Comparison of ENCODE assay signal across 17 cellular contexts in the genomic region with DNA sequence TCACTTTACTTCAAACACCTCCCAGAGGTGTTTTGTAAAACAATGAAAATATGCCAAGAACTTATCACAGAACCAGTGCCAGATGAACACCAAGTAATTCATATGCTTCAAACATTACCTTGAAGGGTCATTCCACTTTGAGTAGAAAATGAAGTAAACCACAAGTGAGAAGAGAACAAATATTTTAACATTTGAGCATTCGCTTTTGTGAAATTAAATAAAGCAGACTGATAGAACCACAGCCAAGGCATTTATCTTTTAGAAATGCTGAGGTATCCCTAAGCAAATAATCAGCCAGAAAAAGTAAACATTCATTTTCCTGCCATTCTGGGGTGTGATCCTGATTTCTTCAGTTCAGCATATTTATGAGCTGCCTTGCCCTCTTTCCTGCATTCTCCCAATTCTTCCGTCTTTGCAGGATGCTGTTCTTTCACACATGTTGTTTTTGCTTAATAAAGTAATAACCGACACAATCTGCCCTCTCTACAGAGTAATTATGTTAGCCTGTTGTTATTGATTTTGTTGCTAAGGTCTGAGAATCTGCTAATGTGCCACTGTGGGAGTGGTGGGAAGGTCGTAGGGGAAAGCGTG.
DNase-seq lines count a peak whose midpoint lies in the region; ATAC-seq, FAIRE-seq and TF ChIP-seq lines count a peak whose summit lies in the region.
"Had no signal": no experiment of that assay in that cellular context is flagged by ENCODE, and none has a peak within 500 bp of the region (broad histone marks: within the 10 kb centered on the region; RNA-seq: fewer than 3 reads in every experiment).

No MANE protein-coding gene starts in this region.

- FAIRE-seq in astrocyte (lab: Jason Lieb, UNC), result peak; percentile 72
- FAIRE-seq: GM12891 had no signal

- H3K4me1 Mint-ChIP-seq in astrocyte (ENCODE audit: low read depth, unreplicated experiment), result peaks cover 3% of the 10 kb centered on the region
- no peaks in the 10 kb centered on the region for H3K4me1 Mint-ChIP-seq in activated CD4-positive, alpha-beta memory T cell treated with anti-CD3 and anti-CD28 coated beads, Interleukin-2, amount 10 ng/mL, durations not matched to agents 7 days and 5 days
- no peaks in the 10 kb centered on the region for H3K4me1 Mint-ChIP-seq in T-helper 2 cell treated with Interferon-gamma antibody and Interleukin-4, amounts not matched to agents 5 μg/mL and 100 μg/mL, for 36 hours (ENCODE audit: low read depth)

- ATAC-seq in HCT116, result no peak

- H3K4me3 ChIP-seq in HCT116 (replicated peaks in 1 of 2; ENCODE audit: low read depth in 1 of 2, low read length in 2 of 2) (no peak overlapping the region), astrocyte (ENCODE audit: insufficient read depth, low read depth, low read length) (no peak overlapping the region), smooth muscle cell (no peak overlapping the region), dorsolateral prefrontal cortex (no peak overlapping the region)
- H3K4me3 ChIP-seq: stomach had no signal

- no peaks in the 10 kb centered on the region for H3F3A ChIP-seq in smooth muscle cell (ENCODE audit: low read depth)

- H3K27ac ChIP-seq in HCT116 (ENCODE audit: low read depth, low read length), result no peak overlapping the region
- H3K27ac ChIP-seq in astrocyte (ENCODE audit: low read depth, low read length), result no peak overlapping the region
- H3K27ac ChIP-seq in smooth muscle cell (ENCODE audit: low read depth), result no peak overlapping the region
- no peak overlapping the region for H3K27ac ChIP-seq in dorsolateral prefrontal cortex
- H3K27ac ChIP-seq: neutrophil, RWPE1 had no signal

- H3K36me3 ChIP-seq in HCT116 (ENCODE audit: control insufficient read depth in 1 of 2, insufficient read depth in 2 of 2, low read length in 2 of 2), result no peaks in the 10 kb centered on the region
- H3K36me3 ChIP-seq in astrocyte (ENCODE audit: insufficient read depth, low read length), result no peaks in the 10 kb centered on the region
- H3K36me3 ChIP-seq in smooth muscle cell (ENCODE audit: low read depth), result no peaks in the 10 kb centered on the region
- H3K36me3 ChIP-seq: neutrophil, stomach had no signal

- no TSS peak for BruUV-seq in HCT116 (replicated peaks; lab: Mats Ljungman, UMichigan)

- POLR2A ChIA-PET in HCT116 (lab: Charles Lee), result no interaction called here
- POLR2A ChIA-PET in activated CD4-positive, alpha-beta memory T cell treated with anti-CD3 and anti-CD28 coated beads, Interleukin-2, amount 10 ng/mL, durations not matched to agents 7 days and 5 days (lab: Charles Lee), result interaction anchor here (0.6 kb wide), 1 partner anchor 18 kb away, joined by 3 read pairs; no protein-coding TSS in a partner anchor

- no peaks in the 10 kb centered on the region for H3K9me2 ChIP-seq in HCT116 (ENCODE audit: insufficient read depth)

- H3K4me3 Mint-ChIP-seq in astrocyte (ENCODE audit: unreplicated experiment), result no peak overlapping the region
- H3K4me3 Mint-ChIP-seq in activated CD4-positive, alpha-beta memory T cell treated with anti-CD3 and anti-CD28 coated beads, Interleukin-2, amount 10 ng/mL, durations not matched to agents 7 days and 5 days, result no peak overlapping the region
- H3K4me3 Mint-ChIP-seq in T-helper 2 cell treated with Interferon-gamma antibody and Interleukin-4, amounts not matched to agents 5 μg/mL and 100 μg/mL, for 36 hours, result no peak overlapping the region

- H3K4me2 ChIP-seq in HCT116 (ENCODE audit: low read length), result no peak overlapping the region
- peak overlapping the region; percentile 14 for H3K4me2 ChIP-seq in astrocyte (ENCODE audit: low read length)
- no peak overlapping the region for H3K4me2 ChIP-seq in smooth muscle cell

- TF ChIP-seq POLR2A in HCT116 (IDR thresholded peaks at IDR 0.05; ENCODE audit: borderline replicate concordance, extremely low read depth, insufficient read depth, insufficient read length), result no peak

- no peaks in the 10 kb centered on the region for H3K4me1 ChIP-seq in HCT116 (ENCODE audit: control insufficient read depth in 1 of 2, insufficient read depth in 2 of 2, low read length in 2 of 2)
- peaks cover 10% of the 10 kb centered on the region for H3K4me1 ChIP-seq in astrocyte (ENCODE audit: insufficient read depth, low read length)
- H3K4me1 ChIP-seq in smooth muscle cell (ENCODE audit: low read depth), result no peaks in the 10 kb centered on the region

- DNase-seq in HCT116 (ENCODE audit: low read depth, low spot score) (no peak), astrocyte (ENCODE audit: low read depth) (peak; percentile 86), iris pigment epithelial cell (ENCODE audit: low read depth) (peak; percentile 61), smooth muscle cell (lab: John Stamatoyannopoulos, UW; ENCODE audit: unreplicated experiment) (no peak), dorsolateral prefrontal cortex (no peak)
- no peak for DNase-seq in activated CD4-positive, alpha-beta memory T cell treated with anti-CD3 and anti-CD28 coated beads, Interleukin-2, amount 10 ng/mL, durations not matched to agents 7 days and 5 days
- DNase-seq in T-helper 2 cell treated with Interferon-gamma antibody and Interleukin-4, amounts not matched to agents 5 μg/mL and 100 μg/mL, for 36 hours (ENCODE audit: low spot score), result no peak
- DNase-seq in stimulated activated naive CD4-positive, alpha-beta T cell (lab: John Stamatoyannopoulos, UW), result no peak
- DNase-seq: activated T-cell treated with anti-CD3 and anti-CD28 coated beads, Interleukin-2, amount 50 U/mL, for 1 hour; caudate nucleus; islet precursor cell; NCI-H345; stimulated activated CD4-positive, alpha-beta T cell treated with anti-CD3 and anti-CD28 coated beads, Interleukin-2, amount 100 ng/mL, for 24 hours; stomach had no signal

- H3K27me3 Mint-ChIP-seq in astrocyte (ENCODE audit: low read depth, unreplicated experiment), result no peaks in the 10 kb centered on the region
- H3K27me3 Mint-ChIP-seq in activated CD4-positive, alpha-beta memory T cell treated with anti-CD3 and anti-CD28 coated beads, Interleukin-2, amount 10 ng/mL, durations not matched to agents 7 days and 5 days, result peaks cover 3% of the 10 kb centered on the region
- H3K27me3 Mint-ChIP-seq in T-helper 2 cell treated with Interferon-gamma antibody and Interleukin-4, amounts not matched to agents 5 μg/mL and 100 μg/mL, for 36 hours (ENCODE audit: low read depth), result peaks cover 20% of the 10 kb centered on the region

- H3K36me3 Mint-ChIP-seq in astrocyte (ENCODE audit: low read depth, unreplicated experiment), result no peaks in the 10 kb centered on the region
- peaks cover 8% of the 10 kb centered on the region for H3K36me3 Mint-ChIP-seq in activated CD4-positive, alpha-beta memory T cell treated with anti-CD3 and anti-CD28 coated beads, Interleukin-2, amount 10 ng/mL, durations not matched to agents 7 days and 5 days (ENCODE audit: low read depth)
- H3K36me3 Mint-ChIP-seq in T-helper 2 cell treated with Interferon-gamma antibody and Interleukin-4, amounts not matched to agents 5 μg/mL and 100 μg/mL, for 36 hours (ENCODE audit: low read depth), result peaks cover 3% of the 10 kb centered on the region

- CTCF ChIA-PET in HCT116 (lab: Charles Lee), result no interaction called here
- CTCF ChIA-PET in activated CD4-positive, alpha-beta memory T cell treated with anti-CD3 and anti-CD28 coated beads, Interleukin-2, amount 10 ng/mL, durations not matched to agents 7 days and 5 days (lab: Charles Lee), result no interaction called here

- no peaks in the 10 kb centered on the region for H4K20me1 ChIP-seq in HCT116 (ENCODE audit: insufficient read depth)
- H4K20me1 ChIP-seq in astrocyte (ENCODE audit: insufficient read depth, low read length), result no peaks in the 10 kb centered on the region
- no peaks in the 10 kb centered on the region for H4K20me1 ChIP-seq in smooth muscle cell (ENCODE audit: low read depth)

- 58% methylated on average over 5 of the region's 5 CpGs for WGBS in smooth muscle cell (ENCODE audit: low lambda C conversion rate)

- no peaks in the 10 kb centered on the region for H3K27me3 ChIP-seq in HCT116 (ENCODE audit: insufficient read depth, low read length)
- no peaks in the 10 kb centered on the region for H3K27me3 ChIP-seq in astrocyte (ENCODE audit: insufficient read depth, low read length)
- H3K27me3 ChIP-seq in smooth muscle cell (ENCODE audit: low read depth), result no peaks in the 10 kb centered on the region
- H3K27me3 ChIP-seq in dorsolateral prefrontal cortex, result no peaks in the 10 kb centered on the region
- H3K27me3 ChIP-seq: neutrophil, stomach had no signal

- no peak for TF ChIP-seq RAD21 in HCT116 (IDR thresholded peaks at IDR 0.05; ENCODE audit: low read depth)

- H3K27ac Mint-ChIP-seq in astrocyte (ENCODE audit: unreplicated experiment), result no peak overlapping the region
- no peak overlapping the region for H3K27ac Mint-ChIP-seq in activated CD4-positive, alpha-beta memory T cell treated with anti-CD3 and anti-CD28 coated beads, Interleukin-2, amount 10 ng/mL, durations not matched to agents 7 days and 5 days
- no peak overlapping the region for H3K27ac Mint-ChIP-seq in T-helper 2 cell treated with Interferon-gamma antibody and Interleukin-4, amounts not matched to agents 5 μg/mL and 100 μg/mL, for 36 hours

- no peak overlapping the region for H3K9ac ChIP-seq in HCT116 (ENCODE audit: low read length)
- no peak overlapping the region for H3K9ac ChIP-seq in astrocyte (ENCODE audit: low read length)
- no peak overlapping the region for H3K9ac ChIP-seq in smooth muscle cell (ENCODE audit: low read depth)

- intact Hi-C loops in HCT116 (cut with micrococcal nuclease) (no loop called here), dorsolateral prefrontal cortex (cut with DNase I) (no loop called here)

- H3K9me3 ChIP-seq in HCT116 (ENCODE audit: control insufficient read depth in 1 of 2, insufficient read depth in 1 of 2, low read depth in 1 of 2, low read length in 2 of 2) (no peaks in the 10 kb centered on the region), astrocyte (ENCODE audit: insufficient read depth, low read depth, low read length) (no peaks in the 10 kb centered on the region), smooth muscle cell (replicated peaks; ENCODE audit: low read depth) (no peaks in the 10 kb centered on the region)
- H3K9me3 ChIP-seq: neutrophil, stomach had no signal

- RAD21 ChIA-PET in HCT116 (lab: Charles Lee; ENCODE audit: low non-redundant PET in 1 of 2, low total read pairs in 2 of 2, uncharacterized antibody in 2 of 2, unreplicated experiment in 2 of 2), result no interaction called here

- no peaks in the 10 kb centered on the region for H3K79me2 ChIP-seq in HCT116 (ENCODE audit: insufficient read depth, low read length)
- no peaks in the 10 kb centered on the region for H3K79me2 ChIP-seq in astrocyte (ENCODE audit: insufficient read depth, low read length)
- no peaks in the 10 kb centered on the region for H3K79me2 ChIP-seq in smooth muscle cell (ENCODE audit: low read depth)

- peaks cover 1% of the 10 kb centered on the region for H3K9me3 Mint-ChIP-seq in astrocyte (ENCODE audit: unreplicated experiment)
- peaks cover 6% of the 10 kb centered on the region for H3K9me3 Mint-ChIP-seq in activated CD4-positive, alpha-beta memory T cell treated with anti-CD3 and anti-CD28 coated beads, Interleukin-2, amount 10 ng/mL, durations not matched to agents 7 days and 5 days
- H3K9me3 Mint-ChIP-seq in T-helper 2 cell treated with Interferon-gamma antibody and Interleukin-4, amounts not matched to agents 5 μg/mL and 100 μg/mL, for 36 hours, result peaks cover 12% of the 10 kb centered on the region

- H2AFZ ChIP-seq in HCT116 (ENCODE audit: low read depth, low read length, poor library complexity, severe bottlenecking) (peak overlapping the region; percentile 22), astrocyte (ENCODE audit: low read depth, low read length) (peak overlapping the region; percentile 5), smooth muscle cell (ENCODE audit: low read depth) (peak overlapping the region; percentile 11)

- TF ChIP-seq CTCF in HCT116 (IDR thresholded peaks at IDR 0.05 in 2 of 3, conservative IDR thresholded peaks at IDR 0.05 in 1 of 3; ENCODE audit: borderline replicate concordance in 1 of 3, insufficient read depth in 1 of 3, low read depth in 2 of 3, low read length in 2 of 3) (no peak), astrocyte (IDR thresholded peaks at IDR 0.05; ENCODE audit: insufficient read depth, low read depth, low read length) (no peak), smooth muscle cell (IDR thresholded peaks at IDR 0.05; ENCODE audit: borderline replicate concordance, insufficient read depth, poor library complexity, severe bottlenecking) (no peak), dorsolateral prefrontal cortex (IDR thresholded peaks at IDR 0.05 in 54 of 56, conservative IDR thresholded peaks at IDR 0.05 in 2 of 56; ENCODE audit: low read depth in 1 of 56, partially characterized antibody in 56 of 56) (no peak)

Comparison
In these comparisons a context has a peak if more than half of its experiments do, and no peak if none do; other contexts are left out.
1. DNase-seq: peak in astrocyte (single experiment) and iris pigment epithelial cell (single experiment); none in HCT116 (single experiment), smooth muscle cell (single experiment), activated CD4-positive, alpha-beta memory T cell treated with anti-CD3 and anti-CD28 coated beads, Interleukin-2, amount 10 ng/mL, durations not matched to agents 7 days and 5 days (single experiment), T-helper 2 cell treated with Interferon-gamma antibody and Interleukin-4, amounts not matched to agents 5 μg/mL and 100 μg/mL, for 36 hours (single experiment), stimulated activated naive CD4-positive, alpha-beta T cell (0 of 6) and dorsolateral prefrontal cortex (0 of 10).
2. Peak in every context shown above with its lines, with median percentiles within 50 percentile points of each other: H2AFZ ChIP-seq.